ENCODE assay signal across 24 cellular contexts in the genomic region with DNA sequence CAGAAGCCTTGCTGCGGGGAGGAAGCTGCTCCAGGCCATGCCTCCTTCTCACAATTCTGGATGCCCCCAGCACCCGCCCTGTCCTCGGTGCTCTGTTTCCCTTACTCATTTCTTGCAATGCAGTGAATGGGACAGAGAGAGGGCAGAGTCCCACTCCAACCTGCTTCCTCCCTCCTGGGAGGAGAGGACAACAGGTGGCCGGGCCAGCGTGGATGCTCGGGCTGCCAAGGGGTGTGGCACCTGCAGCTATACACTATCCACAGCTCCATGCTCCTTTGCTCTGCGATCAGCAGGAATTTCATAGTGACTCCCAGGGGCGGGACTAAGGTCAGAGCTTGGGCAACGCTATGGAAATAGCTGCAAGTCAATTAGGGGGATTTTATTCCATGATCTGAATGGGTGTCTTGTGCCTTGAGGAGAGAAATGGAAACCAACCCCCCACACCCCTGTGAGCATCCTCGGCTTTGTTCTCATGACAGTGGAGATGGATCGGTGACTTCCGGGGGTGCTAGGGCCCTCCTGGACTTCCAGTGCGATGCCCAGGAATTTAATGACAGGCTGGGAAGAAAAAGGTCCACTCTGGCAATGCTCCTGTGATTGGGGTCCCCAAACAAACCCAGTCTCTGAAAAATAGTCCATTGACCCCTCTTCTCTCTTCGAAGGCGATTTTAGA.
"Had no signal": no experiment of that assay in that cellular context is flagged by ENCODE, and none has a peak within 500 bp of the region (broad histone marks: within the 10 kb centered on the region; RNA-seq: fewer than 3 reads in every experiment).

No MANE protein-coding gene starts in this region.

- H3K27me3 ChIP-seq: foreskin keratinocyte, heart right ventricle, testis, transverse colon, uterus had no signal

- DNase-seq: activated CD4-positive, alpha-beta T cell treated with anti-CD3 and anti-CD28 coated beads for 1 hour; activated CD8-positive, alpha-beta memory T cell treated with anti-CD3 and anti-CD28 coated beads, Interleukin-2, amount 10 ng/mL, durations not matched to agents 7 days and 5 days; activated CD8-positive, alpha-beta T cell treated with anti-CD3 and anti-CD28 coated beads, Interleukin-2, amount 10 ng/mL, durations not matched to agents 7 days and 5 days; activated naive CD8-positive, alpha-beta T cell treated with anti-CD3 and anti-CD28 coated beads, Interleukin-2, amount 50 U/mL, for 24 hours; activated T-cell treated with anti-CD3 and anti-CD28 coated beads, Interleukin-2, amount 50 U/mL, for 48 hours; amygdala; central memory CD4-positive, alpha-beta T cell; foreskin keratinocyte; heart right ventricle; mammary epithelial cell; naive thymus-derived CD4-positive, alpha-beta T cell; right cardiac atrium; stimulated activated CD4-positive, alpha-beta T cell treated with anti-CD3 and anti-CD28 coated beads, Interleukin-12 subunit alpha, Interleukin-12 subunit beta, amount 100 ng/mL, for 4 hours; stimulated activated CD4-positive, alpha-beta T cell treated with anti-CD3 and anti-CD28 coated beads, Interleukin-4, amount 100 ng/mL, for 1 hour; stimulated activated naive CD8-positive, alpha-beta T cell treated with anti-CD3 and anti-CD28 coated beads, Interleukin-15, Interleukin-2, amounts not matched to agents 100 U/mL and 50 U/mL, for 24 hours; T-helper 2 cell; testis; transverse colon; uterus had no signal

- H3K36me3 Mint-ChIP-seq: activated CD8-positive, alpha-beta memory T cell treated with anti-CD3 and anti-CD28 coated beads, Interleukin-2, amount 10 ng/mL, durations not matched to agents 7 days and 5 days; activated naive CD4-positive, alpha-beta T cell treated with anti-CD3 and anti-CD28 coated beads, Interleukin-2, amount 50 U/mL, for 24 hours; mesothelial cell of epicardium; naive thymus-derived CD4-positive, alpha-beta T cell; WTC11 had no signal

- H3K4me3 ChIP-seq: heart right ventricle, testis, transverse colon, uterus had no signal

- H3K27ac Mint-ChIP-seq: activated CD8-positive, alpha-beta memory T cell treated with anti-CD3 and anti-CD28 coated beads, Interleukin-2, amount 10 ng/mL, durations not matched to agents 7 days and 5 days; activated CD8-positive, alpha-beta T cell treated with anti-CD3 and anti-CD28 coated beads, Interleukin-2, amount 10 ng/mL, durations not matched to agents 7 days and 5 days; activated naive CD4-positive, alpha-beta T cell treated with anti-CD3 and anti-CD28 coated beads, Interleukin-2, amount 50 U/mL, for 24 hours; activated naive CD8-positive, alpha-beta T cell treated with anti-CD3 and anti-CD28 coated beads, Interleukin-2, amount 50 U/mL, for 24 hours; activated T-helper 2 cell treated with anti-CD3 and anti-CD28 coated beads, Interferon-gamma antibody, Interleukin-2, Interleukin-4, amounts not matched to agents 10 μg/mL and 5 μg/mL and 100 μg/mL, durations not matched to agents 14 hours and 24 hours and 36 hours; mesothelial cell of epicardium; naive thymus-derived CD4-positive, alpha-beta T cell; WTC11 had no signal

- H3K4me1 Mint-ChIP-seq: activated naive CD4-positive, alpha-beta T cell treated with anti-CD3 and anti-CD28 coated beads, Interleukin-2, amount 50 U/mL, for 24 hours had no signal

- H3K27ac ChIP-seq: foreskin keratinocyte, heart right ventricle, testis, transverse colon, uterus had no signal

- H3K9me3 ChIP-seq: heart right ventricle, testis, transverse colon, uterus had no signal

- H3K4me1 ChIP-seq: testis, transverse colon, uterus had no signal

- H3K9me3 Mint-ChIP-seq: activated naive CD4-positive, alpha-beta T cell treated with anti-CD3 and anti-CD28 coated beads, Interleukin-2, amount 50 U/mL, for 24 hours; activated naive CD8-positive, alpha-beta T cell treated with anti-CD3 and anti-CD28 coated beads, Interleukin-2, amount 50 U/mL, for 24 hours; activated T-helper 2 cell treated with anti-CD3 and anti-CD28 coated beads, Interferon-gamma antibody, Interleukin-2, Interleukin-4, amounts not matched to agents 10 μg/mL and 5 μg/mL and 100 μg/mL, durations not matched to agents 14 hours and 24 hours and 36 hours; mesothelial cell of epicardium; neural crest cell; WTC11 had no signal

- H3K36me3 ChIP-seq: heart right ventricle, transverse colon, uterus had no signal

- H3K4me3 Mint-ChIP-seq: activated CD8-positive, alpha-beta memory T cell treated with anti-CD3 and anti-CD28 coated beads, Interleukin-2, amount 10 ng/mL, durations not matched to agents 7 days and 5 days; activated CD8-positive, alpha-beta T cell treated with anti-CD3 and anti-CD28 coated beads, Interleukin-2, amount 10 ng/mL, durations not matched to agents 7 days and 5 days; activated naive CD4-positive, alpha-beta T cell treated with anti-CD3 and anti-CD28 coated beads, Interleukin-2, amount 50 U/mL, for 24 hours; activated naive CD8-positive, alpha-beta T cell treated with anti-CD3 and anti-CD28 coated beads, Interleukin-2, amount 50 U/mL, for 24 hours; mesothelial cell of epicardium; naive thymus-derived CD4-positive, alpha-beta T cell; neural crest cell; WTC11 had no signal
